ENCODE assay signal across 9 cellular contexts in genomic region chr5:134503937-134504437, GRCh38. TPM values are rescaled to one million over a fixed set of nuclear protein-coding genes. Genes with fewer than 3 reads are reported as not detected.
A peak's percentile ranks its signal among the peaks of the same experiment; 100 is the strongest.
DNase-seq lines count a peak whose midpoint lies in the region; ATAC-seq, FAIRE-seq and TF ChIP-seq lines count a peak whose summit lies in the region.
"Had no signal": no experiment of that assay in that cellular context is flagged by ENCODE, and none has a peak within 500 bp of the region (broad histone marks: within the 10 kb centered on the region; RNA-seq: fewer than 3 reads in every experiment).

No MANE protein-coding gene starts in this region.

- H3K4me1 ChIP-seq in right atrium auricular region, result peaks cover 0 to 39% of the 10 kb centered on the region in 2 donors
- peaks cover 6 to 24% of the 10 kb centered on the region in 2 donors for H3K4me1 ChIP-seq in lung (ENCODE audit: control insufficient read depth in 2 of 2, insufficient read depth in 2 of 2, low read length in 2 of 2)

- no peaks in the 10 kb centered on the region for H3K27me3 ChIP-seq in right atrium auricular region
- H3K27me3 ChIP-seq in lung (ENCODE audit: control insufficient read depth, insufficient read depth), result no peaks in the 10 kb centered on the region

- TF ChIP-seq CTCF in right atrium auricular region (IDR thresholded peaks at IDR 0.05) (no peak), lung (IDR thresholded peaks at IDR 0.05; ENCODE audit: control extremely low read depth, extremely low read depth) (no peak)

- 52 to 75% methylated on average over 3 of the region's 3 CpGs for WGBS in lung, 2 donors

- H3K36me3 ChIP-seq in right atrium auricular region, result no peaks in the 10 kb centered on the region
- no peaks in the 10 kb centered on the region for H3K36me3 ChIP-seq in lung (ENCODE audit: control insufficient read depth in 2 of 2, insufficient read depth in 2 of 2, low read length in 2 of 2)

- no peak for FAIRE-seq in urothelium cell line (lab: Jason Lieb, UNC)

- H3K27ac ChIP-seq in right atrium auricular region, result peak overlapping the region; percentile 71 to 81
- peak overlapping the region; percentile 47 for H3K27ac ChIP-seq in angular gyrus (ENCODE audit: low read depth, low read length)
- peak overlapping the region; percentile 77 to 86 for H3K27ac ChIP-seq in lung (ENCODE audit: low read depth in 1 of 2, low read length in 1 of 2)
- H3K27ac ChIP-seq: VCaP had no signal

- no peak for DNase-seq in right atrium auricular region (ENCODE audit: low spot score)
- no peak for DNase-seq in Right ventricle myocardium inferior (ENCODE audit: missing footprints)
- DNase-seq in lung (ENCODE audit: low spot score), result no peak
- DNase-seq in urothelium cell line (ENCODE audit: low spot score), result peak; percentile 12
- DNase-seq in iPS-NIHi11 (ENCODE audit: low spot score), result no peak
- no peak for DNase-seq in NCI-H345 (lab: John Stamatoyannopoulos, UW)
- no peak for DNase-seq in Kasumi-1 (lab: John Stamatoyannopoulos, UW)

- intact Hi-C loops in Right ventricle myocardium inferior (cut with DNase I), result no loop called here

- H3K4me3 ChIP-seq in right atrium auricular region (no peak overlapping the region), lung (no peak overlapping the region)

- H3K9me3 ChIP-seq in right atrium auricular region (no peaks in the 10 kb centered on the region), lung (ENCODE audit: control insufficient read depth in 2 of 2, insufficient read depth in 1 of 2, low read length in 1 of 2) (no peaks in the 10 kb centered on the region)

- ATAC-seq in Right ventricle myocardium inferior (no peak), lung (ENCODE audit: insufficient read depth, low FRiP score) (no peak)

RNA-seq across cellular contexts. Expression of gene JADE2, which starts 21.5 kb away (rescaled TPM):
- 10 to 100 TPM; 37.5 to 47.6 TPM for total RNA-seq in right atrium auricular region
- total RNA-seq in Right ventricle myocardium inferior, result 24.6 TPM
- 10 to 100 TPM; 24.4 to 53.5 TPM for total RNA-seq in lung
- 10 to 100 TPM; 12.4 to 16.3 TPM for polyA plus RNA-seq in lung
